Comparison of ENCODE assay signal across 17 cellular contexts in the genomic region with DNA sequence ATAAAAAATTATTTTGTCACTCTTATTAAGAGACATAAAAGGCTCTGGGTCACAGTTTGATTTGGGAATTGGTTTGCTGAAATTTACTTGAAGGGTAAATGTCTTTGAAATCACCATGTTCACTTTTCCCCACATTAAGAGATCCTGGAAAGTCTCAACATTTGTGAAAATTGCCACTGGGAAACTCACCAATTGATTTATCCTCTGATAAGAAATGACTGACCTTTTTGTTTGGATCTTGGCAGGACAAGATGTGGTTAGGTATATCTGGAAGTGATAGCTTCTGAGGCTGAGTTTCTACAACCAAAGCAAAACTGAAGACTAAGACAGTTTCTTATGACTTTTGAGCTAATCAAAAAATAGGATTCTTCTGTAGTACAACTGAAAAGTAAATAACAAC.
DNase-seq lines count a peak whose midpoint lies in the region; ATAC-seq, FAIRE-seq and TF ChIP-seq lines count a peak whose summit lies in the region.
"Had no signal": no experiment of that assay in that cellular context is flagged by ENCODE, and none has a peak within 500 bp of the region (broad histone marks: within the 10 kb centered on the region; RNA-seq: fewer than 3 reads in every experiment).

No MANE protein-coding gene starts in this region.

- H3K27ac Mint-ChIP-seq in astrocyte (ENCODE audit: unreplicated experiment), result no peak overlapping the region
- no peak overlapping the region for H3K27ac Mint-ChIP-seq in activated CD4-positive, alpha-beta memory T cell treated with anti-CD3 and anti-CD28 coated beads, Interleukin-2, amount 10 ng/mL, durations not matched to agents 7 days and 5 days
- H3K27ac Mint-ChIP-seq: B cell; CD4-positive, CD25-positive, alpha-beta regulatory T cell; CD8-positive, alpha-beta memory T cell; GM23338 had no signal

- H3K4me3 ChIP-seq in PC-3 (ENCODE audit: low read length), result no peak overlapping the region
- H3K4me3 ChIP-seq in astrocyte (ENCODE audit: insufficient read depth, low read depth, low read length), result no peak overlapping the region
- no peak overlapping the region for H3K4me3 ChIP-seq in smooth muscle cell
- H3K4me3 ChIP-seq: BLaER1 treated with 17β-estradiol and CSF1 and Interleukin-3, amounts not matched to agents 10 nM and 100 nM; GM23338 had no signal

- no peaks in the 10 kb centered on the region for H3K36me3 ChIP-seq in PC-3 (ENCODE audit: low read depth, low read length)
- no peaks in the 10 kb centered on the region for H3K36me3 ChIP-seq in astrocyte (ENCODE audit: insufficient read depth, low read length)
- H3K36me3 ChIP-seq in smooth muscle cell (ENCODE audit: low read depth), result no peaks in the 10 kb centered on the region
- H3K36me3 ChIP-seq: BLaER1 treated with 17β-estradiol and CSF1 and Interleukin-3, amounts not matched to agents 10 nM and 100 nM had no signal

- H3K27me3 ChIP-seq in PC-3 (ENCODE audit: low read length) (no peaks in the 10 kb centered on the region), astrocyte (ENCODE audit: insufficient read depth, low read length) (no peaks in the 10 kb centered on the region), smooth muscle cell (ENCODE audit: low read depth) (no peaks in the 10 kb centered on the region)
- H3K27me3 ChIP-seq: BLaER1 treated with 17β-estradiol and CSF1 and Interleukin-3, amounts not matched to agents 10 nM and 100 nM had no signal

- intact Hi-C loops in PC-3 (cut with micrococcal nuclease), result loop anchor here (10.0 kb wide), 1 partner anchor 101 kb away; no protein-coding TSS in a partner anchor

- H2AFZ ChIP-seq in PC-3 (ENCODE audit: low read length) (no peak overlapping the region), astrocyte (ENCODE audit: low read depth, low read length) (no peak overlapping the region), smooth muscle cell (ENCODE audit: low read depth) (peak overlapping the region; percentile 36)
- H2AFZ ChIP-seq: GM23338 had no signal

- POLR2A ChIA-PET in PC-3 (lab: Charles Lee; ENCODE audit: unreplicated experiment), result no interaction called here
- POLR2A ChIA-PET in activated CD4-positive, alpha-beta memory T cell treated with anti-CD3 and anti-CD28 coated beads, Interleukin-2, amount 10 ng/mL, durations not matched to agents 7 days and 5 days (lab: Charles Lee), result no interaction called here

- H3K27me3 Mint-ChIP-seq in astrocyte (ENCODE audit: low read depth, unreplicated experiment), result no peaks in the 10 kb centered on the region
- H3K27me3 Mint-ChIP-seq in activated CD4-positive, alpha-beta memory T cell treated with anti-CD3 and anti-CD28 coated beads, Interleukin-2, amount 10 ng/mL, durations not matched to agents 7 days and 5 days, result peaks cover 5% of the 10 kb centered on the region
- H3K27me3 Mint-ChIP-seq: CD4-positive, CD25-positive, alpha-beta regulatory T cell had no signal

- H3K9ac ChIP-seq in PC-3 (ENCODE audit: low read length), result no peak overlapping the region
- H3K9ac ChIP-seq in astrocyte (ENCODE audit: low read length), result no peak overlapping the region
- H3K9ac ChIP-seq in smooth muscle cell (ENCODE audit: low read depth), result no peak overlapping the region
- H3K9ac ChIP-seq: BLaER1 treated with 17β-estradiol and CSF1 and Interleukin-3, amounts not matched to agents 10 nM and 100 nM had no signal

- H3K9me2 ChIP-seq in PC-3 (replicated peaks; ENCODE audit: low read length), result no peaks in the 10 kb centered on the region

- DNase-seq in H54 (ENCODE audit: insufficient read length, low spot score), result no peak
- peak; percentile 15 for DNase-seq in PC-3
- DNase-seq in astrocyte (ENCODE audit: low read depth), result peak; percentile 23
- DNase-seq in smooth muscle cell (lab: John Stamatoyannopoulos, UW; ENCODE audit: unreplicated experiment), result no peak
- DNase-seq in activated CD4-positive, alpha-beta memory T cell treated with anti-CD3 and anti-CD28 coated beads, Interleukin-2, amount 10 ng/mL, durations not matched to agents 7 days and 5 days, result no peak
- DNase-seq in HCEC 1CT, result no peak
- no peak for DNase-seq in UCSD-AML1 (lab: John Stamatoyannopoulos, UW; ENCODE audit: unreplicated experiment)
- DNase-seq: Caco-2; CD4-positive, CD25-positive, alpha-beta regulatory T cell; CD8-positive, alpha-beta memory T cell; H7 had no signal

- no peaks in the 10 kb centered on the region for H3K79me2 ChIP-seq in PC-3 (ENCODE audit: low read length)
- no peaks in the 10 kb centered on the region for H3K79me2 ChIP-seq in astrocyte (ENCODE audit: insufficient read depth, low read length)
- no peaks in the 10 kb centered on the region for H3K79me2 ChIP-seq in smooth muscle cell (ENCODE audit: low read depth)

- 0 out of 2 replicates have a peak overlapping the region, but pooled peaks have one; percentile 5 for H3K4me2 ChIP-seq in PC-3 (ENCODE audit: low read length)
- H3K4me2 ChIP-seq in astrocyte (ENCODE audit: low read length), result no peak overlapping the region
- H3K4me2 ChIP-seq in smooth muscle cell, result peak overlapping the region; percentile 9
- H3K4me2 ChIP-seq: BLaER1 treated with 17β-estradiol and CSF1 and Interleukin-3, amounts not matched to agents 10 nM and 100 nM; GM23338 had no signal

- H3K4me1 ChIP-seq in PC-3 (ENCODE audit: insufficient read depth, low read length) (peaks cover 27% of the 10 kb centered on the region), astrocyte (ENCODE audit: insufficient read depth, low read length) (no peaks in the 10 kb centered on the region), smooth muscle cell (ENCODE audit: low read depth) (no peaks in the 10 kb centered on the region)
- H3K4me1 ChIP-seq: BLaER1 treated with 17β-estradiol and CSF1 and Interleukin-3, amounts not matched to agents 10 nM and 100 nM had no signal

- CTCF ChIA-PET in PC-3 (lab: Charles Lee), result no interaction called here
- CTCF ChIA-PET in activated CD4-positive, alpha-beta memory T cell treated with anti-CD3 and anti-CD28 coated beads, Interleukin-2, amount 10 ng/mL, durations not matched to agents 7 days and 5 days (lab: Charles Lee), result no interaction called here

- TF ChIP-seq POLR2A in H54 (IDR thresholded peaks at IDR 0.05; ENCODE audit: low read depth, low read length), result no peak

- no peak overlapping the region for H3K4me3 Mint-ChIP-seq in astrocyte (ENCODE audit: unreplicated experiment)
- no peak overlapping the region for H3K4me3 Mint-ChIP-seq in activated CD4-positive, alpha-beta memory T cell treated with anti-CD3 and anti-CD28 coated beads, Interleukin-2, amount 10 ng/mL, durations not matched to agents 7 days and 5 days
- H3K4me3 Mint-ChIP-seq: B cell; CD4-positive, CD25-positive, alpha-beta regulatory T cell; CD8-positive, alpha-beta memory T cell; GM23338 had no signal

- H4K20me1 ChIP-seq in PC-3 (ENCODE audit: low read length) (no peaks in the 10 kb centered on the region), astrocyte (ENCODE audit: insufficient read depth, low read length) (no peaks in the 10 kb centered on the region), smooth muscle cell (ENCODE audit: low read depth) (no peaks in the 10 kb centered on the region)
- H4K20me1 ChIP-seq: BLaER1 treated with 17β-estradiol and CSF1 and Interleukin-3, amounts not matched to agents 10 nM and 100 nM had no signal

- TF ChIP-seq CTCF in PC-3 (conservative IDR thresholded peaks at IDR 0.05; ENCODE audit: low read depth, low read length), result no peak
- TF ChIP-seq CTCF in astrocyte (IDR thresholded peaks at IDR 0.05; ENCODE audit: insufficient read depth, low read depth, low read length), result no peak
- TF ChIP-seq CTCF in smooth muscle cell (IDR thresholded peaks at IDR 0.05; ENCODE audit: borderline replicate concordance, insufficient read depth, poor library complexity, severe bottlenecking), result no peak

- H3F3A ChIP-seq in PC-3 (ENCODE audit: low read length, unreplicated experiment) (no peaks in the 10 kb centered on the region), smooth muscle cell (ENCODE audit: low read depth) (no peaks in the 10 kb centered on the region)

- ATAC-seq in PC-3, result no peak
- ATAC-seq: GM23338 had no signal

- H3K9me3 Mint-ChIP-seq in astrocyte (ENCODE audit: unreplicated experiment), result peaks cover 2% of the 10 kb centered on the region
- no peaks in the 10 kb centered on the region for H3K9me3 Mint-ChIP-seq in activated CD4-positive, alpha-beta memory T cell treated with anti-CD3 and anti-CD28 coated beads, Interleukin-2, amount 10 ng/mL, durations not matched to agents 7 days and 5 days

- no peaks in the 10 kb centered on the region for H3K4me1 Mint-ChIP-seq in astrocyte (ENCODE audit: low read depth, unreplicated experiment)
- H3K4me1 Mint-ChIP-seq in activated CD4-positive, alpha-beta memory T cell treated with anti-CD3 and anti-CD28 coated beads, Interleukin-2, amount 10 ng/mL, durations not matched to agents 7 days and 5 days, result no peaks in the 10 kb centered on the region
- H3K4me1 Mint-ChIP-seq: B cell; CD4-positive, CD25-positive, alpha-beta regulatory T cell; CD8-positive, alpha-beta memory T cell; GM23338 had no signal

- BruUV-seq in PC-3 (replicated peaks; lab: Mats Ljungman, UMichigan), result no TSS peak

- no peak overlapping the region for H3K27ac ChIP-seq in PC-3 (ENCODE audit: low read length)
- H3K27ac ChIP-seq in astrocyte (ENCODE audit: low read depth, low read length), result no peak overlapping the region
- no peak overlapping the region for H3K27ac ChIP-seq in smooth muscle cell (ENCODE audit: low read depth)
- H3K27ac ChIP-seq: BLaER1 treated with 17β-estradiol and CSF1 and Interleukin-3, amounts not matched to agents 10 nM and 100 nM had no signal

- no peaks in the 10 kb centered on the region for H3K36me3 Mint-ChIP-seq in astrocyte (ENCODE audit: low read depth, unreplicated experiment)
- H3K36me3 Mint-ChIP-seq in activated CD4-positive, alpha-beta memory T cell treated with anti-CD3 and anti-CD28 coated beads, Interleukin-2, amount 10 ng/mL, durations not matched to agents 7 days and 5 days (ENCODE audit: low read depth), result no peaks in the 10 kb centered on the region
- H3K36me3 Mint-ChIP-seq: CD4-positive, CD25-positive, alpha-beta regulatory T cell had no signal

- FAIRE-seq in H54 (lab: Jason Lieb, UNC) (peak; percentile 75), astrocyte (lab: Jason Lieb, UNC) (no peak)
- FAIRE-seq: D721Med, GM12891, GM19239 had no signal

- H3K9me3 ChIP-seq in PC-3 (ENCODE audit: low read length) (no peaks in the 10 kb centered on the region), astrocyte (ENCODE audit: insufficient read depth, low read depth, low read length) (no peaks in the 10 kb centered on the region), smooth muscle cell (replicated peaks; ENCODE audit: low read depth) (no peaks in the 10 kb centered on the region)
- H3K9me3 ChIP-seq: BLaER1 treated with 17β-estradiol and CSF1 and Interleukin-3, amounts not matched to agents 10 nM and 100 nM had no signal

Comparison
In these comparisons a context has a peak if more than half of its experiments do, and no peak if none do; other contexts are left out.
1. DNase-seq: peak in PC-3 (single experiment) and astrocyte (single experiment); none in H54 (single experiment), smooth muscle cell (single experiment), activated CD4-positive, alpha-beta memory T cell treated with anti-CD3 and anti-CD28 coated beads, Interleukin-2, amount 10 ng/mL, durations not matched to agents 7 days and 5 days (single experiment), HCEC 1CT (single experiment) and UCSD-AML1 (single experiment).